ENCODE assay signal across 8 cellular contexts in the genomic region with DNA sequence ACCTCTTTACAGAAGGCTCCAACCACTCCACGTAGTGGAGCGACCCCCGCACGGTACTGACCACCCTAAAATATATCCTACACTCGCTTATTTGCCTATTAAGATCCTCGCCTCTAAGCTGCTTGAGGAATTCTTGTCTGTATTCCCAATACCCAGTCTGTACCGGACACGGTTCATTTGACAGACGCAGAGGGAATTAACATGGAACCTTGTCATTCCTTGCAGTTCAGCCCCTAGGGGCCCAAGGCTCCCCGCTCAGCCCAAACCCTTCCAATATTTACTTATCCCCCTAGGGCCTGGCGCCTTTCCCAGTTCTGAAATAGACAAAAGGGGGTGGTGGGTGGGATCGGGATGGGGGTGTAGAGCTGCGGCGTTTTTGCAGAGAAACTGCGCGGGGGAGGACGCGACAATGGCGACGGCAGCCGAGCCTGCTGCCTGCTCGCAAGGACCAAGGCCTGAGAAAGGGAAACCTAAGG. TPM values are rescaled to one million over a fixed set of nuclear protein-coding genes. Genes with fewer than 3 reads are reported as not detected.
DNase-seq lines count a peak whose midpoint lies in the region; ATAC-seq and TF ChIP-seq lines count a peak whose summit lies in the region.

No MANE protein-coding gene starts in this region.

- H3K9me3 ChIP-seq in SU-DHL-6 (ENCODE audit: insufficient read depth, low read length): no peaks in the 10 kb centered on the region
- H3K9me3 ChIP-seq in osteoblast (ENCODE audit: low read depth, low read length): no peaks in the 10 kb centered on the region

- peak overlapping the region; percentile 93 for H3K4me3 ChIP-seq in SU-DHL-6 (ENCODE audit: insufficient read depth, low read length, poor library complexity, severe bottlenecking)
- H3K4me3 ChIP-seq in osteoblast (ENCODE audit: insufficient read depth, low read length): peak overlapping the region; percentile 93

- peak overlapping the region; percentile 82 for H3K4me2 ChIP-seq in SU-DHL-6 (ENCODE audit: low read depth, low read length, poor library complexity, severe bottlenecking)
- peak overlapping the region; percentile 96 for H3K4me2 ChIP-seq in osteoblast (ENCODE audit: insufficient read depth, low read length)

- peaks cover 42% of the 10 kb centered on the region for H3K4me1 Mint-ChIP-seq in activated naive CD4-positive, alpha-beta T cell treated with anti-CD3 and anti-CD28 coated beads for 36 hours (ENCODE audit: low read depth)

- H3K36me3 Mint-ChIP-seq in activated naive CD4-positive, alpha-beta T cell treated with anti-CD3 and anti-CD28 coated beads for 36 hours (ENCODE audit: low read depth): peaks cover 15% of the 10 kb centered on the region

- 0 out of 2 replicates have a peak, but pooled peaks cover 8% of the 10 kb centered on the region for H3F3A ChIP-seq in SU-DHL-6 (ENCODE audit: insufficient read depth)

- H3K9ac ChIP-seq in SU-DHL-6 (ENCODE audit: low read length): peak overlapping the region; percentile 95

- CTCF ChIA-PET in activated naive CD4-positive, alpha-beta T cell treated with anti-CD3 and anti-CD28 coated beads for 36 hours (lab: Charles Lee): interaction anchor here (0.8 to 6.8 kb wide), 11 partner anchors 15 to 326 kb away, joined by 3 to 79 read pairs (median 11); a partner anchor contains a TSS

- no peaks in the 10 kb centered on the region for H3K27me3 Mint-ChIP-seq in activated naive CD4-positive, alpha-beta T cell treated with anti-CD3 and anti-CD28 coated beads for 36 hours (ENCODE audit: low read depth)

- H4K20me1 ChIP-seq in SU-DHL-6 (ENCODE audit: low read depth, low read length) (peaks cover 5% of the 10 kb centered on the region; the same call in 1 of the 2 replicates), osteoblast (ENCODE audit: insufficient read depth, low read length) (peaks cover 43% of the 10 kb centered on the region)

- H3K36me3 ChIP-seq in SU-DHL-6 (ENCODE audit: low read length): 0 out of 2 replicates have a peak, but pooled peaks cover under 1% of the 10 kb centered on the region
- peaks cover 18% of the 10 kb centered on the region for H3K36me3 ChIP-seq in osteoblast (ENCODE audit: insufficient read depth, low read length)

- no peaks in the 10 kb centered on the region for H3K27me3 ChIP-seq in SU-DHL-6 (ENCODE audit: low read length)
- H3K27me3 ChIP-seq in osteoblast (ENCODE audit: insufficient read depth, low read length): no peaks in the 10 kb centered on the region

- H2AFZ ChIP-seq in SU-DHL-6 (ENCODE audit: low read depth, low read length, severe bottlenecking) (peak overlapping the region; percentile 22), osteoblast (ENCODE audit: low read length) (peak overlapping the region; percentile 90)

- H3K79me2 ChIP-seq in SU-DHL-6 (ENCODE audit: insufficient read depth, low read length) (peaks cover 56% of the 10 kb centered on the region), osteoblast (ENCODE audit: insufficient read depth, low read length) (peaks cover 56% of the 10 kb centered on the region)

- no peaks in the 10 kb centered on the region for H3K9me3 Mint-ChIP-seq in activated naive CD4-positive, alpha-beta T cell treated with anti-CD3 and anti-CD28 coated beads for 36 hours

- peak overlapping the region; percentile 92 for H3K27ac Mint-ChIP-seq in activated naive CD4-positive, alpha-beta T cell treated with anti-CD3 and anti-CD28 coated beads for 36 hours

- no peak for ATAC-seq in GM18868 (IDR thresholded peaks at IDR 0.05; ENCODE audit: unreplicated experiment)

- TF ChIP-seq CTCF in SU-DHL-6 (IDR thresholded peaks at IDR 0.05; ENCODE audit: insufficient read depth, low read length, poor library complexity, severe bottlenecking) (no peak), osteoblast (IDR thresholded peaks at IDR 0.05; ENCODE audit: extremely low read depth, low read depth, low read length) (no peak)

- H3K27ac ChIP-seq in SU-DHL-6 (ENCODE audit: low read depth, low read length): peak overlapping the region; percentile 71
- peak overlapping the region; percentile 89 for H3K27ac ChIP-seq in osteoblast (ENCODE audit: low read depth, low read length)

- peak overlapping the region; percentile 99 for H3K4me3 Mint-ChIP-seq in activated naive CD4-positive, alpha-beta T cell treated with anti-CD3 and anti-CD28 coated beads for 36 hours

- intact Hi-C loops in activated naive CD4-positive, alpha-beta T cell treated with anti-CD3 and anti-CD28 coated beads for 36 hours (cut with micrococcal nuclease): loop anchor here (2.0 kb wide), 1 partner anchor 325 kb away; no protein-coding TSS in a partner anchor

- no peaks in the 10 kb centered on the region for H3K9me2 ChIP-seq in SU-DHL-6 (replicated peaks; ENCODE audit: insufficient read depth, low read length)

- DNase-seq in activated naive CD4-positive, alpha-beta T cell treated with anti-CD3 and anti-CD28 coated beads for 36 hours: no peak
- no peak for DNase-seq in activated naive CD4-positive, alpha-beta T cell (lab: John Stamatoyannopoulos, UW)
- DNase-seq in fibroblast of peridontal ligament (ENCODE audit: extremely low read depth) (peak; percentile 45), osteoblast (ENCODE audit: insufficient read length, low spot score, missing footprints) (peak; percentile 78), T-helper 9 cell (no peak)
- no peak for DNase-seq in activated effector memory CD4-positive, alpha-beta T cell treated with Interleukin-2 at 50 U/mL for 16 hours

- H3K4me1 ChIP-seq in osteoblast (ENCODE audit: insufficient read depth, low read length): peaks cover 21% of the 10 kb centered on the region

RNA-seq across cellular contexts. Expression of a gene that starts 0.6 kb away (rescaled TPM):
- total RNA-seq in activated naive CD4-positive, alpha-beta T cell treated with anti-CD3 and anti-CD28 coated beads for 36 hours: 100 to 1,000 TPM; 127 to 140 TPM
- 63.9 and 69.5 TPM in 2 replicates for total RNA-seq in osteoblast

RNA-seq across cellular contexts. Expression of a gene that starts 31.6 kb away (rescaled TPM):
- 10 to 100 TPM; 16.5 to 16.7 TPM for total RNA-seq in activated naive CD4-positive, alpha-beta T cell treated with anti-CD3 and anti-CD28 coated beads for 36 hours
- total RNA-seq in osteoblast: 8.3 and 9.8 TPM in 2 replicates

RNA-seq across cellular contexts. Expression of a gene that starts 38.6 kb away (rescaled TPM):
- 10 to 100 TPM; 27.1 to 30.3 TPM for total RNA-seq in activated naive CD4-positive, alpha-beta T cell treated with anti-CD3 and anti-CD28 coated beads for 36 hours
- 18.1 and 18.6 TPM in 2 replicates for total RNA-seq in osteoblast

RNA-seq across cellular contexts. Expression of a gene that starts 46.2 kb away (rescaled TPM):
- total RNA-seq in activated naive CD4-positive, alpha-beta T cell treated with anti-CD3 and anti-CD28 coated beads for 36 hours: 10 to 100 TPM; 63.2 to 66.2 TPM
- total RNA-seq in osteoblast: under 0.01 TPM in 2 replicates

Comparison
In these comparisons a context has a peak if more than half of its experiments do, and no peak if none do; other contexts are left out.
1. DNase-seq: peak in fibroblast of peridontal ligament (single experiment) and osteoblast (single experiment); none in activated naive CD4-positive, alpha-beta T cell treated with anti-CD3 and anti-CD28 coated beads for 36 hours (single experiment), activated naive CD4-positive, alpha-beta T cell (0 of 4), activated effector memory CD4-positive, alpha-beta T cell treated with Interleukin-2 at 50 U/mL for 16 hours (single experiment) and T-helper 9 cell (single experiment).